ENCODE assay signal across 9 cellular contexts in the genomic region with DNA sequence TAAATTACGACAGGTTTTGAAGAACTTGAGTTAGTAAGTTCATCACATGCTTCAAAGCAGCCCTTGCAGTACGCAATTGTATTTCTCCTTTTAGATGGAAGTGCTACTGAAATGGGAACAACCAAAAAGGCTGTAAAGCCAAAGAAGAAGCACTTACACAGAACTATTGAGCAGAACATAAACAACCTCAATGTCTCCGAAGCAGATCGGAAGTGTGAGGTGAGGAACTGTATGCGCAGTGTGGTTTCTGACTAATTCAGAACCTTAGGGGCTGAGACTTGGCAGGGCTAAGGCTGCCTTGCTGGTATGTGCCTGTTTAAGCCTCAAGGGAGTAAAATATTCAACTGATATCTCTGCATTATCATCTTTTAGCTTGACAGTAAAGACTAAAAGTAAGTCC. TPM values are rescaled to one million over a fixed set of nuclear protein-coding genes. Genes with fewer than 3 reads are reported as not detected.
DNase-seq lines count a peak whose midpoint lies in the region; ATAC-seq and TF ChIP-seq lines count a peak whose summit lies in the region.
"Had no signal": no experiment of that assay in that cellular context is flagged by ENCODE, and none has a peak within 500 bp of the region (broad histone marks: within the 10 kb centered on the region; RNA-seq: fewer than 3 reads in every experiment).

No MANE protein-coding gene starts in this region.

- no peak for TF ChIP-seq CTCF in mammary epithelial cell (conservative IDR thresholded peaks at IDR 0.05 in 1 of 2, IDR thresholded peaks at IDR 0.05 in 1 of 2; ENCODE audit: extremely low read depth in 1 of 2, insufficient read depth in 1 of 2, low read depth in 1 of 2, low read length in 2 of 2)

- CTCF ChIA-PET in mammary epithelial cell (lab: Charles Lee; ENCODE audit: low non-redundant PET): no interaction called here

- BruUV-seq in mammary epithelial cell (replicated peaks; lab: Mats Ljungman, UMichigan): no TSS peak

- in situ Hi-C loops in mammary epithelial cell (cut with MboI; ENCODE audit: low sequenced_read_pairs in 2 of 2): no loop called here

- H3K27ac ChIP-seq in mammary epithelial cell (ENCODE audit: insufficient read depth, low read depth, low read length): no peak overlapping the region
- H3K27ac ChIP-seq: KMS-11 had no signal

- no peaks in the 10 kb centered on the region for H3K9me3 ChIP-seq in mammary epithelial cell (replicated peaks; ENCODE audit: insufficient read depth, low read length)

- H3K79me2 ChIP-seq in mammary epithelial cell (ENCODE audit: insufficient read depth, low read length): peaks cover 40% of the 10 kb centered on the region

- peak; percentile 33 for DNase-seq in activated T-helper 1 cell treated with Interleukin-2 at 50 U/mL for 16 hours (ENCODE audit: low read depth)
- peak; percentile 26 for DNase-seq in stimulated activated CD4-positive, alpha-beta T cell treated with anti-CD3 and anti-CD28 coated beads, Interleukin-4, amount 100 ng/mL, for 1 hour
- no peak for DNase-seq in mammary epithelial cell
- no peak for DNase-seq in NCI-H2171 treated with DMSO at 0.1 percent for 48 hours (lab: John Stamatoyannopoulos, UW)
- no peak for DNase-seq in erythroblast (lab: John Stamatoyannopoulos, UW)
- DNase-seq in HT-29 (ENCODE audit: low spot score): no peak

- no peak overlapping the region for H3K4me3 ChIP-seq in mammary epithelial cell (replicated peaks in 1 of 3; ENCODE audit: insufficient read depth in 1 of 3, low read depth in 2 of 3, low read length in 3 of 3)

- H4K20me1 ChIP-seq in mammary epithelial cell (ENCODE audit: insufficient read depth, low read length): no peaks in the 10 kb centered on the region

- H3K9ac ChIP-seq in mammary epithelial cell (ENCODE audit: insufficient read depth, low read length): no peak overlapping the region
- H3K9ac ChIP-seq: KMS-11 had no signal

- no peak for TF ChIP-seq POLR2A in erythroblast (IDR thresholded peaks at IDR 0.05; ENCODE audit: low read length)

- no peaks in the 10 kb centered on the region for H3K27me3 ChIP-seq in mammary epithelial cell (ENCODE audit: insufficient read depth, low read length)

- dilution Hi-C loops in mammary epithelial cell (cut with HindIII; ENCODE audit: low sequenced_read_pairs): no loop called here

- ATAC-seq in GM19438 (IDR thresholded peaks at IDR 0.05; ENCODE audit: low read depth, unreplicated experiment) (peak; percentile 71), HG03108 (IDR thresholded peaks at IDR 0.05; ENCODE audit: unreplicated experiment) (peak; percentile 82)

- no peak overlapping the region for H3K4me2 ChIP-seq in mammary epithelial cell (ENCODE audit: insufficient read depth, low read depth, low read length)
- H3K4me2 ChIP-seq: KMS-11 had no signal

- peaks cover 23% of the 10 kb centered on the region for H3K36me3 ChIP-seq in mammary epithelial cell (ENCODE audit: insufficient read depth, low read length)

- H2AFZ ChIP-seq in mammary epithelial cell (ENCODE audit: low read depth, low read length): no peak overlapping the region

- intact Hi-C loops in mammary epithelial cell (cut with micrococcal nuclease): no loop called here

- H3K4me1 ChIP-seq in mammary epithelial cell (ENCODE audit: insufficient read depth, low read length): no peaks in the 10 kb centered on the region

- WGBS in mammary epithelial cell (ENCODE audit: low coverage, missing lambda C conversion rate): 85% methylated on average over 5 of the region's 5 CpGs

RNA-seq across cellular contexts. Expression of a gene that starts 8.4 kb away (rescaled TPM):
- total RNA-seq in mammary epithelial cell: 10 to 100 TPM in 1 of 2 donors, 1 to 10 TPM in 1; 1.2 to 21.1 TPM
- 34.5 TPM for polyA plus RNA-seq in mammary epithelial cell
- 46.3 TPM for polyA minus RNA-seq in mammary epithelial cell
- total RNA-seq in HT-29 (2014; rRNA removed; shearing (Covaris generic)): 24.5 and 28.6 TPM in 2 replicates

RNA-seq across cellular contexts. Expression of a gene that starts 18.9 kb away (rescaled TPM):
- 1 to 10 TPM in 1 of 2 donors, under 1 TPM in 1; 0.28 to 1.3 TPM for total RNA-seq in mammary epithelial cell
- 0.17 TPM for polyA plus RNA-seq in mammary epithelial cell
- polyA minus RNA-seq in mammary epithelial cell: not detected
- total RNA-seq in HT-29 (2014; rRNA removed; shearing (Covaris generic)): not detected in 2 replicates

RNA-seq across cellular contexts. Expression of a gene that starts 38.7 kb away (rescaled TPM):
- 10 to 100 TPM; 45.5 to 93.8 TPM for total RNA-seq in mammary epithelial cell
- polyA plus RNA-seq in mammary epithelial cell: 108 TPM
- 191 TPM for polyA minus RNA-seq in mammary epithelial cell
- 82.2 and 86.3 TPM in 2 replicates for total RNA-seq in HT-29 (2014; rRNA removed; shearing (Covaris generic))

Comparison
In these comparisons a context has a peak if more than half of its experiments do, and no peak if none do; other contexts are left out.
1. DNase-seq: peak in activated T-helper 1 cell treated with Interleukin-2 at 50 U/mL for 16 hours (single experiment) and stimulated activated CD4-positive, alpha-beta T cell treated with anti-CD3 and anti-CD28 coated beads, Interleukin-4, amount 100 ng/mL, for 1 hour (single experiment); none in mammary epithelial cell (single experiment), NCI-H2171 treated with DMSO at 0.1 percent for 48 hours (single experiment), erythroblast (0 of 2) and HT-29 (single experiment).